2 cellular contexts compared by ENCODE assay signal in genomic region chr22:21551361-21551760, GRCh38. TPM values are rescaled to one million over a fixed set of nuclear protein-coding genes. Genes with fewer than 3 reads are reported as not detected.
"Had no signal": no experiment of that assay in that cellular context is flagged by ENCODE, and none has a peak within 500 bp of the region (broad histone marks: within the 10 kb centered on the region; RNA-seq: fewer than 3 reads in every experiment).

RIMBP3C (minus strand) TSS chr22:21551461; CDS start chr22:21550976, 485 bp downstream.

RNA-seq across cellular contexts. Expression of gene RIMBP3C, which starts in this region (rescaled TPM):
- total RNA-seq: HT-29 had no signal
- polyA plus RNA-seq: HepG2 had no signal
